ENCODE assay signal across 16 cellular contexts in genomic region chr19:35299523-35300339, GRCh38. TPM values are rescaled to one million over a fixed set of nuclear protein-coding genes. Genes with fewer than 3 reads are reported as not detected.
DNase-seq lines count a peak whose midpoint lies in the region; ATAC-seq and TF ChIP-seq lines count a peak whose summit lies in the region.
"Had no signal": no experiment of that assay in that cellular context is flagged by ENCODE, and none has a peak within 500 bp of the region (broad histone marks: within the 10 kb centered on the region; RNA-seq: fewer than 3 reads in every experiment).

No MANE protein-coding gene starts in this region.

- H3K27ac ChIP-seq in foreskin keratinocyte, result no peak overlapping the region
- H3K27ac ChIP-seq: adrenal gland, colonic mucosa, prostate gland had no signal

- H3K4me1 ChIP-seq in ES-I3 (ENCODE audit: insufficient read depth, low read length), result peaks cover 9% of the 10 kb centered on the region; the same call in 1 of the 2 replicates
- H3K4me1 ChIP-seq in foreskin keratinocyte, result no peaks in the 10 kb centered on the region
- H3K4me1 ChIP-seq: adrenal gland, colonic mucosa, prostate gland had no signal

- TF ChIP-seq EP300 in Ishikawa (IDR thresholded peaks at IDR 0.05; ENCODE audit: borderline replicate concordance), result no peak

- H3K27me3 ChIP-seq in foreskin keratinocyte, result peaks cover 20% of the 10 kb centered on the region
- H3K27me3 ChIP-seq: adrenal gland, colonic mucosa had no signal

- ATAC-seq in foreskin keratinocyte (peak; percentile 12), GM19463 (IDR thresholded peaks at IDR 0.05; ENCODE audit: unreplicated experiment) (no peak)

- peak overlapping the region; percentile 3; the same call in 1 of the 2 replicates for H3K9ac ChIP-seq in ES-I3 (ENCODE audit: low read depth, low read length)
- H3K9ac ChIP-seq: BLaER1 treated with 17β-estradiol and CSF1 and Interleukin-3, amounts not matched to agents 10 nM and 100 nM had no signal

- no peak for TF ChIP-seq RAD21 in Ishikawa (IDR thresholded peaks at IDR 0.05; ENCODE audit: low read depth)

- H3K36me3 ChIP-seq in ES-I3 (ENCODE audit: insufficient read depth, low read length), result no peaks in the 10 kb centered on the region
- H3K36me3 ChIP-seq: adrenal gland; BLaER1 treated with 17β-estradiol and CSF1 and Interleukin-3, amounts not matched to agents 10 nM and 100 nM; colonic mucosa; prostate gland had no signal

- no peak for DNase-seq in foreskin keratinocyte
- peak in 44 of 56 donors; percentile 17 to 82 (median 54) for DNase-seq in nucleus accumbens (lab: John Stamatoyannopoulos, UW)
- no peak for DNase-seq in ecto neural progenitor cell (ENCODE audit: low spot score)
- no peak for DNase-seq in DMS114 treated with DMSO at 0.1 percent for 48 hours (lab: John Stamatoyannopoulos, UW; ENCODE audit: unreplicated experiment)
- DNase-seq: activated B cell treated with CpG ODN at 0.5 μM for 24 hours; activated T-cell treated with anti-CD3 and anti-CD28 coated beads, Interleukin-2, amount 50 U/mL, for 1 hour; colonic mucosa; EL; KBM-7 had no signal

- no peaks in the 10 kb centered on the region for H3K9me3 ChIP-seq in ES-I3 (ENCODE audit: control insufficient read depth, insufficient read depth, low read length)
- H3K9me3 ChIP-seq: adrenal gland; BLaER1 treated with 17β-estradiol and CSF1 and Interleukin-3, amounts not matched to agents 10 nM and 100 nM; colonic mucosa; prostate gland had no signal

- no peak for TF ChIP-seq CTCF in foreskin keratinocyte (conservative IDR thresholded peaks at IDR 0.05)

TF ChIP-seq in Ishikawa, 13 proteins besides CTCF, POLR2A, EP300 and RAD21:
- TF ChIP-seq YY1 (IDR thresholded peaks at IDR 0.05; ENCODE audit: low read depth) (no peak), MAX (IDR thresholded peaks at IDR 0.05) (peak; percentile 72)

RNA-seq across cellular contexts. Expression of gene MAG, which starts 7.8 kb away (rescaled TPM):
- not detected in 2 replicates for total RNA-seq in foreskin keratinocyte
- polyA plus RNA-seq in foreskin keratinocyte, result not detected in 2 replicates
- total RNA-seq: colonic mucosa, ureter had no signal

RNA-seq across cellular contexts. Expression of gene HAMP, which starts 17.4 kb away (rescaled TPM):
- not detected in 2 replicates for total RNA-seq in foreskin keratinocyte
- polyA plus RNA-seq in foreskin keratinocyte, result not detected in 2 replicates
- total RNA-seq: colonic mucosa had no signal

RNA-seq across cellular contexts. Expression of gene CD22, which starts 29.3 kb away (rescaled TPM):
- total RNA-seq in foreskin keratinocyte, result not detected in 2 replicates
- not detected in 2 replicates for polyA plus RNA-seq in foreskin keratinocyte

RNA-seq across cellular contexts. Expression of gene USF2, which starts 31.0 kb away (rescaled TPM):
- total RNA-seq in foreskin keratinocyte, result 54.5 and 59.6 TPM in 2 replicates
- polyA plus RNA-seq in foreskin keratinocyte, result 81.3 and 89.9 TPM in 2 replicates

RNA-seq across cellular contexts. Expression of gene FFAR1, which starts 48.0 kb away (rescaled TPM):
- not detected in 2 replicates for total RNA-seq in foreskin keratinocyte
- not detected in 2 replicates for polyA plus RNA-seq in foreskin keratinocyte
- total RNA-seq: adrenal gland, colonic mucosa, ureter had no signal

Comparison
In these comparisons a context has a peak if more than half of its experiments do, and no peak if none do; other contexts are left out.
1. DNase-seq: peak in nucleus accumbens (44 of 56); none in foreskin keratinocyte (0 of 2), ecto neural progenitor cell (single experiment) and DMS114 treated with DMSO at 0.1 percent for 48 hours (single experiment).